ENCODE assay signal across 27 cellular contexts in genomic region chr19:829129-829758, GRCh38. TPM values are rescaled to one million over a fixed set of nuclear protein-coding genes. Genes with fewer than 3 reads are reported as not detected.
"Had no signal": no experiment of that assay in that cellular context is flagged by ENCODE, and none has a peak within 500 bp of the region (broad histone marks: within the 10 kb centered on the region; RNA-seq: fewer than 3 reads in every experiment).

No MANE protein-coding gene starts in this region.

- H3K9ac ChIP-seq: SK-N-SH had no signal

- H2AFZ ChIP-seq: PC-9 had no signal

- ATAC-seq: activated CD4-positive, alpha-beta T cell treated with anti-CD3 and anti-CD28 coated beads for 36 hours; activated CD8-positive, alpha-beta T cell treated with anti-CD3 and anti-CD28 coated beads for 36 hours; activated T-cell treated with anti-CD3 and anti-CD28 coated beads, Interleukin-2, amount 50 U/mL, for 72 hours had no signal

- H3K27ac ChIP-seq: brain microvascular endothelial cell, cardiac muscle cell, PC-9, SJCRH30, WERI-Rb-1 had no signal

- H3K4me3 ChIP-seq: cardiac muscle cell, PC-9, SJCRH30 had no signal

- H3K27me3 ChIP-seq: brain microvascular endothelial cell, cardiac muscle cell had no signal

- H3K4me1 ChIP-seq: SJCRH30 had no signal

- H3K9me3 ChIP-seq: SJCRH30, SK-N-SH had no signal

- H3K4me2 ChIP-seq: PC-9, SK-N-SH had no signal

- H3K36me3 ChIP-seq: brain microvascular endothelial cell, cardiac muscle cell, SJCRH30, WERI-Rb-1 had no signal

- DNase-seq: activated CD4-positive, alpha-beta T cell treated with anti-CD3 and anti-CD28 coated beads for 36 hours; activated CD4-positive, alpha-beta T cell treated with anti-CD3 and anti-CD28 coated beads, Interleukin-2, amount 50 U/mL, for 1 hour; activated CD8-positive, alpha-beta memory T cell treated with anti-CD3 and anti-CD28 coated beads, Interleukin-2, amount 50 U/mL, for 4 hours; activated CD8-positive, alpha-beta T cell treated with anti-CD3 and anti-CD28 coated beads for 36 hours; activated gamma-delta T cell treated with Interleukin-2 at 50 U/mL for 16 hours; activated naive CD4-positive, alpha-beta T cell treated with anti-CD3 and anti-CD28 coated beads, Interleukin-2, amount 10 ng/mL, durations not matched to agents 7 days and 5 days; activated naive CD8-positive, alpha-beta T cell treated with anti-CD3 and anti-CD28 coated beads for 36 hours; activated T-cell treated with anti-CD3 and anti-CD28 coated beads, Interleukin-2, amount 50 U/mL, for 72 hours; KG1; NCI-H1105 treated with DMSO at 0.1 percent for 48 hours; NCI-H1436 treated with DMSO at 0.1 percent for 48 hours; NCI-H187; NCI-H2081 treated with DMSO at 0.1 percent for 48 hours; NCI-H446; NCI-H524; PC-9; SJCRH30; SK-N-SH; T-helper 1 cell; WERI-Rb-1 had no signal

RNA-seq across cellular contexts. Expression of gene AZU1, which starts 1.6 kb away (rescaled TPM):
- total RNA-seq: activated CD4-positive, alpha-beta T cell treated with anti-CD3 and anti-CD28 coated beads for 36 hours; activated CD8-positive, alpha-beta T cell treated with anti-CD3 and anti-CD28 coated beads for 36 hours; activated naive CD8-positive, alpha-beta T cell treated with anti-CD3 and anti-CD28 coated beads for 36 hours; activated T-cell treated with anti-CD3 and anti-CD28 coated beads, Interleukin-2, amount 50 U/mL, for 72 hours; activated T-helper 2 cell treated with anti-CD3 and anti-CD28 coated beads, Interferon-gamma antibody, Interleukin-2, Interleukin-4, amounts not matched to agents 10 μg/mL and 5 μg/mL and 100 μg/mL, durations not matched to agents 14 hours and 24 hours and 36 hours; LHCN-M2; M059J; PC-9; RPMI7951; SJCRH30; T-helper 2 cell treated with Interferon-gamma antibody and Interleukin-4, amounts not matched to agents 100 ng/mL and 5 ng/mL, for 36 hours had no signal

RNA-seq across cellular contexts. Expression of gene PLPPR3, which starts 7.5 kb away (rescaled TPM):
- total RNA-seq: activated CD4-positive, alpha-beta T cell treated with anti-CD3 and anti-CD28 coated beads for 36 hours; activated CD8-positive, alpha-beta T cell treated with anti-CD3 and anti-CD28 coated beads for 36 hours; activated naive CD8-positive, alpha-beta T cell treated with anti-CD3 and anti-CD28 coated beads for 36 hours; activated T-cell treated with anti-CD3 and anti-CD28 coated beads, Interleukin-2, amount 50 U/mL, for 72 hours; activated T-helper 2 cell treated with anti-CD3 and anti-CD28 coated beads, Interferon-gamma antibody, Interleukin-2, Interleukin-4, amounts not matched to agents 10 μg/mL and 5 μg/mL and 100 μg/mL, durations not matched to agents 14 hours and 24 hours and 36 hours; LHCN-M2; RPMI7951; SJCRH30; T-helper 2 cell treated with Interferon-gamma antibody and Interleukin-4, amounts not matched to agents 100 ng/mL and 5 ng/mL, for 36 hours had no signal

RNA-seq across cellular contexts. Expression of gene PRTN3, which starts 11.6 kb away (rescaled TPM):
- total RNA-seq: activated CD4-positive, alpha-beta T cell treated with anti-CD3 and anti-CD28 coated beads for 36 hours; activated CD8-positive, alpha-beta T cell treated with anti-CD3 and anti-CD28 coated beads for 36 hours; activated naive CD8-positive, alpha-beta T cell treated with anti-CD3 and anti-CD28 coated beads for 36 hours; activated T-cell treated with anti-CD3 and anti-CD28 coated beads, Interleukin-2, amount 50 U/mL, for 72 hours; activated T-helper 2 cell treated with anti-CD3 and anti-CD28 coated beads, Interferon-gamma antibody, Interleukin-2, Interleukin-4, amounts not matched to agents 10 μg/mL and 5 μg/mL and 100 μg/mL, durations not matched to agents 14 hours and 24 hours and 36 hours; LHCN-M2; M059J; PC-9; RPMI7951; SJCRH30; T-helper 2 cell treated with Interferon-gamma antibody and Interleukin-4, amounts not matched to agents 100 ng/mL and 5 ng/mL, for 36 hours had no signal
- polyA plus RNA-seq: SK-N-SH had no signal

RNA-seq across cellular contexts. Expression of gene ELANE, which starts 22.9 kb away (rescaled TPM):
- total RNA-seq: activated CD4-positive, alpha-beta T cell treated with anti-CD3 and anti-CD28 coated beads for 36 hours; activated CD8-positive, alpha-beta T cell treated with anti-CD3 and anti-CD28 coated beads for 36 hours; activated naive CD8-positive, alpha-beta T cell treated with anti-CD3 and anti-CD28 coated beads for 36 hours; activated T-cell treated with anti-CD3 and anti-CD28 coated beads, Interleukin-2, amount 50 U/mL, for 72 hours; activated T-helper 2 cell treated with anti-CD3 and anti-CD28 coated beads, Interferon-gamma antibody, Interleukin-2, Interleukin-4, amounts not matched to agents 10 μg/mL and 5 μg/mL and 100 μg/mL, durations not matched to agents 14 hours and 24 hours and 36 hours; cardiac muscle cell; M059J; PC-9; RPMI7951; SJCRH30; T-helper 2 cell treated with Interferon-gamma antibody and Interleukin-4, amounts not matched to agents 100 ng/mL and 5 ng/mL, for 36 hours had no signal
- polyA plus RNA-seq: cardiac muscle cell, SK-N-SH had no signal

RNA-seq across cellular contexts. Expression of gene CFD, which starts 30.2 kb away (rescaled TPM):
- total RNA-seq: LHCN-M2 had no signal
